In the genomic region with DNA sequence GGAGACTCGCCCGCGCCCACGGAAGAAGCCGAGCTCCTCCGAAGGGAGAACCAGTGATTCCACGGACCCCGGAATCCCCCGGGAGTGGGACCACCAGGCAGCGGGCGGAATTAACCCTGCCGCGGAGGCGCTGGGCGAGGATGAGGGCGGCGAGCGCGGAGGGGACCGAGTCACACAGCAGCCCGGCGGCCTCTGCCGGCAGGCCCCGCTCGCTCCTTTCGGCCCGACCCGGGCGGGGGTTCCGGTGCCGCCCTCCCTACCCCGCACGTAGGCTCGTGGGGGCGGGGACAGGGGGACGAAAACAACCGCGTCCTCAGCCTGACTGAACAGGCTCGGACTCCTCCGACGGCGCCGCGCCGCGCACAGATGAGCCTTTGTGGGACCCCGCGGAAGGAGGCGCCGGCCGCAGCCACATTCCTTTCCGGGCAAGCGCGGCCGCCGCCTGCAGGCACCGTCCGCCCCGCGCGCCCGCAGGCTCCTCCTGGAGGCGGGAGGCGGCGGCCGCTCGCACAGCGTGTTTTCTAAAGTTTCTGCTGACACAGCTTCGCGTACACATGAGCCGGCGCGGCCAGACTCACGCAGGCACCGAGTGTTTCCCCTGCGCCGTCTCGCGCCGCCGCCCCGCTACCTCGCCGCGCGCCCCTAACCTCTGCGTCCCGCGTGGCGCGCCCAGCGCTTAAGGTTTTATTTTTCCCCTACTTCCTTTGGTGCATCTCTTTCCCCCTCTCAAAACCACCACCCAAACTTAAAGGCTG, we compare ENCODE assay signal across 8 cellular contexts.
A peak's percentile ranks its signal among the peaks of the same experiment; 100 is the strongest.
DNase-seq lines count a peak whose midpoint lies in the region; ATAC-seq, FAIRE-seq and TF ChIP-seq lines count a peak whose summit lies in the region.

No MANE protein-coding gene starts in this region.

- H3K4me3 Mint-ChIP-seq in brain = peak overlapping the region; percentile 96 to 99 (median 97)

- H3K36me3 Mint-ChIP-seq in brain = peaks cover 11% of the 10 kb centered on the region

- H3K4me1 ChIP-seq in iPS-18a (ENCODE audit: control insufficient read depth, low read depth, low read length) (peaks cover 21% of the 10 kb centered on the region), skeletal muscle satellite cell (ENCODE audit: control insufficient read depth, insufficient read depth, low read length) (peaks cover 19% of the 10 kb centered on the region)

- H3K9me3 ChIP-seq in iPS-18a (ENCODE audit: control insufficient read depth, low read depth, low read length) (no peaks in the 10 kb centered on the region), skeletal muscle satellite cell (replicated peaks; ENCODE audit: low read length) (peaks cover 3% of the 10 kb centered on the region)

- H3K4me2 ChIP-seq in skeletal muscle satellite cell (ENCODE audit: low read length) = peak overlapping the region; percentile 100

- TF ChIP-seq CTCF in brain (conservative IDR thresholded peaks at IDR 0.05) = peak; percentile 57 to 69

- H3K27ac ChIP-seq in iPS-18a (ENCODE audit: low read length) = peak overlapping the region; percentile 90

- peaks cover 55% of the 10 kb centered on the region for H3K4me1 Mint-ChIP-seq in brain

- no peaks in the 10 kb centered on the region for H3K27me3 ChIP-seq in iPS-18a (ENCODE audit: control insufficient read depth, insufficient read depth, low read length)
- no peaks in the 10 kb centered on the region for H3K27me3 ChIP-seq in skeletal muscle satellite cell (ENCODE audit: control insufficient read depth, insufficient read depth, low read length)

- H3K27ac Mint-ChIP-seq in brain = peak overlapping the region; percentile 97 to 100 (median 99)

- H3K9ac ChIP-seq in iPS-18a (ENCODE audit: low read length) = peak overlapping the region; percentile 96
- H3K9ac ChIP-seq in skeletal muscle satellite cell (ENCODE audit: low read depth, low read length) = peak overlapping the region; percentile 100

- peaks cover 0 to 12% (median 7%) of the 10 kb centered on the region in 5 experiments for H3K9me3 Mint-ChIP-seq in brain

- FAIRE-seq in GM18507 (lab: Jason Lieb, UNC) = peak; percentile 89

- H3K36me3 ChIP-seq in iPS-18a (ENCODE audit: control insufficient read depth, low read depth, low read length) (no peaks in the 10 kb centered on the region), skeletal muscle satellite cell (ENCODE audit: insufficient read depth, low read length) (no peaks in the 10 kb centered on the region)

- DNase-seq in 8988T (peak; percentile 79), GM18507 (ENCODE audit: extremely low spot score, insufficient read length, low read depth) (peak; percentile 67), NCI-H2029 (lab: John Stamatoyannopoulos, UW) (peak; percentile 82), UCSD-AML1 (lab: John Stamatoyannopoulos, UW; ENCODE audit: unreplicated experiment) (peak; percentile 91)

- H3K4me3 ChIP-seq in iPS-18a (ENCODE audit: low read length) = peak overlapping the region; percentile 86
- peak overlapping the region; percentile 94 for H3K4me3 ChIP-seq in skeletal muscle satellite cell (ENCODE audit: low read length)

- ATAC-seq in HG02970 (IDR thresholded peaks at IDR 0.05; ENCODE audit: low FRiP score, unreplicated experiment) = peak; percentile 75

- peaks cover 2% of the 10 kb centered on the region for H3K27me3 Mint-ChIP-seq in brain

Comparison
In these comparisons a context has a peak if more than half of its experiments do, and no peak if none do; other contexts are left out.
1. Peak in every context shown above with its lines: DNase-seq, ATAC-seq, H3K4me3 ChIP-seq and H3K27ac ChIP-seq.